Comparison of ENCODE assay signal across 1 cellular context in the genomic region with DNA sequence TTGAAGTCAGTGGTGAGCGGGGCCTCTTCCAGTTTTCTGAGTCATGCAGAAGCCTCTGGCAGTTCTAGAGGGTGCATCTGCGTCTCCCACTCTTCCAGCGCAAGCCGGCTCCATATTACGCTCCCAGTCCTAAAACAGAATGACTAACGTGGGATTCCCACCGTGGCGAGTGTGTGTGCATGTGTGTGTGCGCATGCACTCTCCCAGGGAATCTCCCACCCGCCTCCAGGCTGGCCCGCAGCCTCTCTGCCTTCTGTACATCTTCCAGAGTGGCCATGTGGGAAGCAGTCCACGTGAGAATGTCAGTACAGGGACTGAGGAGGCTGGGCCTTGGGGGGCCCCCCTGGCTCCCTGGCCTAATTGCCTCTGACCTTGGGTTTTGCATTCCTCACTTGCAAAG.
TF ChIP-seq lines count a peak whose summit lies in the region.

No MANE protein-coding gene starts in this region.

TF ChIP-seq in IMR-90, 13 proteins besides CTCF, POLR2A, EP300 and RAD21 (continued from another document):
- TF ChIP-seq, protein P1, sequence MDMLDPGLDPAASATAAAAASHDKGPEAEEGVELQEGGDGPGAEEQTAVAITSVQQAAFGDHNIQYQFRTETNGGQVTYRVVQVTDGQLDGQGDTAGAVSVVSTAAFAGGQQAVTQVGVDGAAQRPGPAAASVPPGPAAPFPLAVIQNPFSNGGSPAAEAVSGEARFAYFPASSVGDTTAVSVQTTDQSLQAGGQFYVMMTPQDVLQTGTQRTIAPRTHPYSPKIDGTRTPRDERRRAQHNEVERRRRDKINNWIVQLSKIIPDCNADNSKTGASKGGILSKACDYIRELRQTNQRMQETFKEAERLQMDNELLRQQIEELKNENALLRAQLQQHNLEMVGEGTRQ (IDR thresholded peaks at IDR 0.05; ENCODE audit: low read depth, low read length) = peak; percentile 69
- no peak for TF ChIP-seq CHD1 (IDR thresholded peaks at IDR 0.05; ENCODE audit: low read depth, low read length)
- TF ChIP-seq BHLHE40 (IDR thresholded peaks at IDR 0.05; ENCODE audit: low read depth, low read length) = peak; percentile 75
- no peak for TF ChIP-seq RFX5 (IDR thresholded peaks at IDR 0.05; ENCODE audit: low read depth, low read length)
- peak; percentile 61 for TF ChIP-seq FOS (IDR thresholded peaks at IDR 0.05; ENCODE audit: low read depth, low read length)
